Comparison of ENCODE assay signal across 21 cellular contexts in genomic region chr16:73746554-73746953, GRCh38.
A peak's percentile ranks its signal among the peaks of the same experiment; 100 is the strongest.
DNase-seq lines count a peak whose midpoint lies in the region; ATAC-seq, FAIRE-seq and TF ChIP-seq lines count a peak whose summit lies in the region.
"Had no signal": no experiment of that assay in that cellular context is flagged by ENCODE, and none has a peak within 500 bp of the region (broad histone marks: within the 10 kb centered on the region; RNA-seq: fewer than 3 reads in every experiment).

No MANE protein-coding gene starts in this region.

- RAD21 ChIA-PET in GM12878 (lab: Charles Lee; ENCODE audit: unreplicated experiment) = no interaction called here

- intact Hi-C loops in GM12878 (cut with micrococcal nuclease; ENCODE audit: unreplicated experiment) = no loop called here

- H3K4me2 ChIP-seq in SK-N-SH (no peak overlapping the region), GM12878 (ENCODE audit: control insufficient read depth, insufficient read depth) (no peak overlapping the region)
- H3K4me2 ChIP-seq: A549 had no signal

- CTCF ChIA-PET in SK-N-SH (lab: Yijun Ruan, JAX) (no interaction called here), GM12878 (lab: Yijun Ruan, JAX) (no interaction called here)

- H3K9me3 ChIP-seq in SK-N-SH = no peaks in the 10 kb centered on the region
- H3K9me3 ChIP-seq in GM12878 (replicated peaks; ENCODE audit: control insufficient read depth, insufficient read depth, low read length) = no peaks in the 10 kb centered on the region
- H3K9me3 ChIP-seq: A549; BLaER1 treated with 17β-estradiol and CSF1 and Interleukin-3, amounts not matched to agents 10 nM and 100 nM had no signal

- no peaks in the 10 kb centered on the region for H4K20me1 ChIP-seq in SK-N-SH (ENCODE audit: insufficient read depth)
- H4K20me1 ChIP-seq in GM12878 (ENCODE audit: control insufficient read depth, insufficient read depth) = no peaks in the 10 kb centered on the region
- H4K20me1 ChIP-seq: BLaER1 treated with 17β-estradiol and CSF1 and Interleukin-3, amounts not matched to agents 10 nM and 100 nM had no signal

- H3K36me3 ChIP-seq in SK-N-SH (replicated peaks in 1 of 2; ENCODE audit: control insufficient read depth in 1 of 2, insufficient read depth in 2 of 2, low read length in 1 of 2) (no peaks in the 10 kb centered on the region), GM12878 (ENCODE audit: control insufficient read depth in 2 of 2, insufficient read depth in 2 of 2, low read length in 1 of 2) (no peaks in the 10 kb centered on the region)
- H3K36me3 ChIP-seq: BLaER1 treated with 17β-estradiol and CSF1 and Interleukin-3, amounts not matched to agents 10 nM and 100 nM had no signal

- H3K4me3 ChIP-seq in SK-N-SH (ENCODE audit: low read depth in 2 of 2, low read length in 1 of 2) (no peak overlapping the region), GM12878 (no peak overlapping the region)
- H3K4me3 ChIP-seq: A549; BLaER1 treated with 17β-estradiol and CSF1 and Interleukin-3, amounts not matched to agents 10 nM and 100 nM had no signal

- H3K4me1 ChIP-seq in SK-N-SH (ENCODE audit: control insufficient read depth in 1 of 2, insufficient read depth in 2 of 2, low read depth in 1 of 2, low read length in 1 of 2) (peaks cover 0 to 9% of the 10 kb centered on the region in 2 experiments; a peak in 2 of 4 replicates), GM12878 (ENCODE audit: control insufficient read depth, insufficient read depth, low read length) (no peaks in the 10 kb centered on the region)
- H3K4me1 ChIP-seq: A549, Caco-2 had no signal

- POLR2A ChIA-PET in SK-N-SH (lab: Yijun Ruan, JAX) = no interaction called here
- POLR2A ChIA-PET in GM12878 (lab: Charles Lee) = no interaction called here

- BruUV-seq in GM12878 (replicated peaks; lab: Mats Ljungman, UMichigan) = no TSS peak

- SMC1A ChIA-PET in GM12878 (lab: Charles Lee; ENCODE audit: uncharacterized antibody, unreplicated experiment) = no interaction called here

- 7% methylated on average over 2 of the region's 2 CpGs for WGBS in SK-N-SH (ENCODE audit: low lambda C conversion rate)
- 25% methylated on average over 2 of the region's 2 CpGs for WGBS in GM12878 (ENCODE audit: insufficient coverage, insufficient replicate concordance, low lambda C conversion rate, missing lambda C conversion rate)

- in situ Hi-C loops in GM12878 (cut with MboI) = no loop called here

- TF ChIP-seq EP300 in SK-N-SH (IDR thresholded peaks at IDR 0.05; ENCODE audit: borderline replicate concordance in 1 of 2, low read depth in 1 of 2, low read length in 1 of 2) (no peak), GM12878 (IDR thresholded peaks at IDR 0.05; ENCODE audit: borderline replicate concordance in 1 of 2, control insufficient read depth in 1 of 2, low read depth in 2 of 2, low read length in 2 of 2) (no peak)

- no peaks in the 10 kb centered on the region for H3F3A ChIP-seq in SK-N-SH (replicated peaks; ENCODE audit: insufficient read depth)

- H2AFZ ChIP-seq in SK-N-SH (ENCODE audit: low read depth) (no peak overlapping the region), GM12878 (ENCODE audit: control insufficient read depth, low read depth, low read length) (no peak overlapping the region)

- H3K9ac ChIP-seq in SK-N-SH (no peak overlapping the region), GM12878 (ENCODE audit: control insufficient read depth, insufficient read depth, low read length) (no peak overlapping the region)
- H3K9ac ChIP-seq: BLaER1 treated with 17β-estradiol and CSF1 and Interleukin-3, amounts not matched to agents 10 nM and 100 nM had no signal

- no peak for ATAC-seq in SK-N-SH treated with all-trans-retinoic acid at 6 μM for 48 hours
- ATAC-seq in GM12878 = no peak
- ATAC-seq in GM21717 (IDR thresholded peaks at IDR 0.05; ENCODE audit: unreplicated experiment) = no peak
- ATAC-seq: A549; CD8-positive, alpha-beta T cell had no signal

- DNase-seq in NCI-H1436 (lab: John Stamatoyannopoulos, UW) (peak; percentile 43), NCI-H1436 treated with DMSO at 0.1 percent for 48 hours (lab: John Stamatoyannopoulos, UW) (no peak), SK-N-SH (no peak), GM12878 (ENCODE audit: low read depth, low spot score) (no peak)
- DNase-seq: AML-193; Caco-2; Calu3; CD4-positive, alpha-beta T cell; CD8-positive, alpha-beta T cell; DMS79 treated with DMSO at 0.1 percent for 48 hours; GF-D8 had no signal

- TF ChIP-seq RAD21 in SK-N-SH (IDR thresholded peaks at IDR 0.05; ENCODE audit: low read length) (no peak), GM12878 (IDR thresholded peaks at IDR 0.05; ENCODE audit: insufficient read depth, low read depth, low read length) (no peak)

- TF ChIP-seq CTCF in SK-N-SH (IDR thresholded peaks at IDR 0.05) (no peak), GM12878 (IDR thresholded peaks at IDR 0.05 in 2 of 3, conservative IDR thresholded peaks at IDR 0.05 in 1 of 3; ENCODE audit: control insufficient read depth in 2 of 3, extremely low read depth in 1 of 3, insufficient read depth in 1 of 3, low read depth in 3 of 3, low read length in 3 of 3) (no peak)

- FAIRE-seq in GM12878 (lab: Jason Lieb, UNC) = no peak
- FAIRE-seq: A549, D721Med, G401.6, GM12891, GM19239 had no signal

- H3K79me2 ChIP-seq in SK-N-SH (ENCODE audit: insufficient read depth) (no peaks in the 10 kb centered on the region), GM12878 (ENCODE audit: control insufficient read depth, insufficient read depth, low read length) (no peaks in the 10 kb centered on the region)

- H3K9me2 ChIP-seq in SK-N-SH = no peaks in the 10 kb centered on the region

- H3K27me3 ChIP-seq in SK-N-SH (ENCODE audit: insufficient read depth) = no peaks in the 10 kb centered on the region
- H3K27me3 ChIP-seq in GM12878 (replicated peaks in 1 of 2; ENCODE audit: control insufficient read depth in 2 of 2, insufficient read depth in 2 of 2, low read length in 1 of 2) = no peaks in the 10 kb centered on the region
- H3K27me3 ChIP-seq: BLaER1 treated with 17β-estradiol and CSF1 and Interleukin-3, amounts not matched to agents 10 nM and 100 nM had no signal

- TF ChIP-seq POLR2A in GM12878 (IDR thresholded peaks at IDR 0.05; ENCODE audit: low read depth, low read length) = no peak

- H3K27ac ChIP-seq in SK-N-SH (ENCODE audit: low read depth in 2 of 2, low read length in 1 of 2) (no peak overlapping the region), GM12878 (ENCODE audit: control insufficient read depth, insufficient read depth) (no peak overlapping the region)
- H3K27ac ChIP-seq: 22Rv1; A549; BLaER1 treated with 17β-estradiol and CSF1 and Interleukin-3, amounts not matched to agents 10 nM and 100 nM; C4-2B had no signal

TF ChIP-seq in SK-N-SH treated with all-trans-retinoic acid at 6 μM for 48 hours, 23 proteins besides CTCF, POLR2A, EP300 and RAD21 (continues in another document):
- TF ChIP-seq BACH2 (CRISPR knock-in tag; IDR thresholded peaks at IDR 0.05; ENCODE audit: borderline replicate concordance) (no peak), RARB (CRISPR knock-in tag; IDR thresholded peaks at IDR 0.05) (no peak), ZNF8 (CRISPR knock-in tag; IDR thresholded peaks at IDR 0.05) (no peak), TCF4 (CRISPR knock-in tag; IDR thresholded peaks at IDR 0.05; ENCODE audit: borderline replicate concordance) (peak; percentile 63), ZC3H10 (CRISPR knock-in tag; IDR thresholded peaks at IDR 0.05) (no peak), PPARA (CRISPR knock-in tag; IDR thresholded peaks at IDR 0.05; ENCODE audit: borderline replicate concordance) (no peak), ARNTL (CRISPR knock-in tag; IDR thresholded peaks at IDR 0.05; ENCODE audit: borderline replicate concordance, low read depth) (no peak)

TF ChIP-seq in SK-N-SH, 30 proteins besides CTCF, POLR2A, EP300 and RAD21 (continues in another document):
- TF ChIP-seq FOXJ3 (CRISPR knock-in tag; IDR thresholded peaks at IDR 0.05) (no peak), USF1 (IDR thresholded peaks at IDR 0.05; ENCODE audit: borderline replicate concordance, low read depth) (no peak), IRF3 (IDR thresholded peaks at IDR 0.05; ENCODE audit: low read depth, low read length) (no peak), SMC3 (IDR thresholded peaks at IDR 0.05; ENCODE audit: low read depth, low read length) (no peak), GABPA (IDR thresholded peaks at IDR 0.05; ENCODE audit: low read depth) (no peak)

TF ChIP-seq in GM12878, 131 proteins besides CTCF, POLR2A, EP300 and RAD21:
- TF ChIP-seq MEF2B (IDR thresholded peaks at IDR 0.05; ENCODE audit: partially characterized antibody, poor library complexity, severe bottlenecking) = peak; percentile 0
- TF ChIP-seq ASH2L (IDR thresholded peaks at IDR 0.05; ENCODE audit: borderline replicate concordance, low read depth) = no peak
